3 cellular contexts compared by ENCODE assay signal in genomic region chr11:65338680-65339079, GRCh38.
A peak's percentile ranks its signal among the peaks of the same experiment; 100 is the strongest.
TF ChIP-seq lines count a peak whose summit lies in the region.

No MANE protein-coding gene starts in this region.

TF ChIP-seq in GM23338, 12 proteins besides CTCF, POLR2A, EP300 and RAD21:
- TF ChIP-seq ZNF462 (CRISPR knock-in tag; IDR thresholded peaks at IDR 0.05) (no peak), ZNF331 (CRISPR knock-in tag; IDR thresholded peaks at IDR 0.05; ENCODE audit: low read depth) (no peak), POLR2AphosphoS5 (IDR thresholded peaks at IDR 0.05; ENCODE audit: low read depth) (no peak), EZH2 (IDR thresholded peaks at IDR 0.05; ENCODE audit: low read depth, unreplicated experiment) (no peak)

TF ChIP-seq in K562, 482 proteins besides CTCF, POLR2A, EP300 and RAD21:
- no peak for TF ChIP-seq MBD1 (CRISPR knock-in tag; IDR thresholded peaks at IDR 0.05)
- no peak for TF ChIP-seq ATF2 (CRISPR knock-in tag; IDR thresholded peaks at IDR 0.05)
- TF ChIP-seq FOXK1 (CRISPR knock-in tag; IDR thresholded peaks at IDR 0.05; ENCODE audit: borderline replicate concordance): no peak
- no peak for TF ChIP-seq KDM5B (IDR thresholded peaks at IDR 0.05; ENCODE audit: insufficient replicate concordance, low read depth, low read length)
- no peak for TF ChIP-seq ELK1 (CRISPR knock-in tag; IDR thresholded peaks at IDR 0.05)
- no peak for TF ChIP-seq PTTG1 (tag; IDR thresholded peaks at IDR 0.05; ENCODE audit: low read depth)
- TF ChIP-seq KDM1A (IDR thresholded peaks at IDR 0.05): peak in 1 of 2 experiments; percentile 22; a peak in 1 of 4 replicates
- peak; percentile 43 for TF ChIP-seq TCF3 (CRISPR knock-in tag; IDR thresholded peaks at IDR 0.05)
- no peak for TF ChIP-seq XRCC3 (IDR thresholded peaks at IDR 0.05)
- TF ChIP-seq CEBPG (CRISPR knock-in tag; IDR thresholded peaks at IDR 0.05): 0 out of 2 replicates have a peak, but pooled peaks have one; percentile 48
- no peak for TF ChIP-seq CEBPG (tag; conservative IDR thresholded peaks at IDR 0.05 in 1 of 2, IDR thresholded peaks at IDR 0.05 in 1 of 2)
- no peak for TF ChIP-seq SUPT5H (IDR thresholded peaks at IDR 0.05)
- 0 out of 2 replicates have a peak, but pooled peaks have one; percentile 6 for TF ChIP-seq C11orf30 (IDR thresholded peaks at IDR 0.05; ENCODE audit: low read depth)
- no peak for TF ChIP-seq SRSF3 (IDR thresholded peaks at IDR 0.05; ENCODE audit: insufficient read depth, low read length)
- TF ChIP-seq PKNOX1 (IDR thresholded peaks at IDR 0.05): peak; percentile 42; the same call in 1 of the 2 replicates
- no peak for TF ChIP-seq ZNF695 (CRISPR knock-in tag; IDR thresholded peaks at IDR 0.05)
- no peak for TF ChIP-seq ZBED1 (IDR thresholded peaks at IDR 0.05)
- no peak for TF ChIP-seq DEAF1 (CRISPR knock-in tag; IDR thresholded peaks at IDR 0.05)
- TF ChIP-seq NFE2 (IDR thresholded peaks at IDR 0.05; ENCODE audit: low read depth): peak; percentile 75
TF ChIP-seq in K562: peak in this region for 6.

TF ChIP-seq in neural cell, 6 proteins besides CTCF, POLR2A, EP300 and RAD21:
- TF ChIP-seq TAF1 (IDR thresholded peaks at IDR 0.05; ENCODE audit: low read depth) (no peak), SMC3 (conservative IDR thresholded peaks at IDR 0.05; ENCODE audit: poor library complexity) (no peak), POLR2AphosphoS5 (IDR thresholded peaks at IDR 0.05) (no peak), EZH2 (IDR thresholded peaks at IDR 0.05; ENCODE audit: borderline replicate concordance, insufficient read depth, low read length, poor library complexity, severe bottlenecking) (no peak), MXI1 (conservative IDR thresholded peaks at IDR 0.05; ENCODE audit: poor library complexity, severe bottlenecking) (no peak), REST (IDR thresholded peaks at IDR 0.05; ENCODE audit: borderline replicate concordance) (no peak)
